8 cellular contexts compared by ENCODE assay signal in the genomic region with DNA sequence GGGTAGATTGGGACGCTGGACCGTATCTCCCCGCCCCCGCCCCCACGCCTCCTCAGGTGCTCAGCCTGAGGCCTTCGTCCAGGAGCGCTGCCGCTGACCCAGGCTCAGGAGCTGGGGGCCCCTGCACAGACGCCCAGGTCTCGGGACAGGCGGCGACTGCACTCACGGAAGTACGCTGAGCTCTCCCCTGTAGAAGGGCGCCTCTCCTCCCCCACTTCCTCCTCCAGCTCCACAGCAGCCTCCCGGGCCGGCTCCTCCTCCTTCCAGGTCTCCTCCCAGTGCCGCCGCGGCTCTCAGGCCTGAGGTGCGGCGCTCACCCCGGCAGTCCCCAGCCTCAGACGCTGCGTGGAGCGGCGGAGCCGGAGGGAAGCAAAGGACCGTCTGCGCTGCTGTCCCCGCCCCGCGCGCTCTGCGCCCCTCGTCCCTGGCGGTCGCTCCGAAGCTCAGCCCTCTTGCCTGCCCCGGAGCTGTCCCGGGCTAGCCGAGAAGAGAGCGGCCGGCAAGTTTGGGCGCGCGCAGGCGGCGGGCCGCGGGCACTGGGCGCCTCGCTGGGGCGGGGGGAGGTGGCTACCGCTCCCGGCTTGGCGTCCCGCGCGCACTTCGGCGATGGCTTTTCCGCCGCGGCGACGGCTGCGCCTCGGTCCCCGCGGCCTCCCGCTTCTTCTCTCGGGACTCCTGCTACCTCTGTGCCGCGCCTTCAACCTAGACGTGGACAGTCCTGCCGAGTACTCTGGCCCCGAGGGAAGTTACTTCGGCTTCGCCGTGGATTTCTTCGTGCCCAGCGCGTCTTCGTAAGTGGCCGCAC. TPM values are rescaled to one million over a fixed set of nuclear protein-coding genes. Genes with fewer than 3 reads are reported as not detected.
DNase-seq lines count a peak whose midpoint lies in the region; ATAC-seq and TF ChIP-seq lines count a peak whose summit lies in the region.

Gene ITGAV, plus strand, starts transcription at position 324 of the 805 bp plus-strand sequence. Its CDS starts 283 bp downstream, at position 607.

- ATAC-seq in heart right ventricle = peak; percentile 95 to 98 (median 97)

- 0 to 1% (median 0%) methylated on average over 5 to 86 of the region's 86 CpGs for WGBS in adrenal gland, 4 donors
- WGBS in heart right ventricle, 2 donors = 0% methylated on average over 85 to 86 of the region's 86 CpGs

- DNase-seq in HFFc6 (peak; percentile 86), NB4 (ENCODE audit: low read depth) (peak; percentile 98), SW480 (ENCODE audit: low spot score) (peak; percentile 93), adrenal gland (peak; percentile 89 to 97 (median 95)), heart right ventricle (peak; percentile 93 to 94), posterior cingulate gyrus (peak; percentile 64 to 97 (median 77)), type B pancreatic cell (ENCODE audit: extremely low spot score, unreplicated experiment) (peak; percentile 91)

- H3K4me3 ChIP-seq in NB4 (ENCODE audit: low read depth, low read length) (peak within 1 kb of the TSS; percentile 84), adrenal gland (peak within 1 kb of the TSS; percentile 63 to 83 (median 73)), heart right ventricle (peak within 1 kb of the TSS; percentile 56 to 94 (median 74))

- TF ChIP-seq CTCF in HFFc6 (IDR thresholded peaks at IDR 0.05) = peak; percentile 18; the same call in 1 of the 2 replicates
- no peak for TF ChIP-seq CTCF in NB4 (IDR thresholded peaks at IDR 0.05; ENCODE audit: low read depth, low read length)
- peak in 2 of 6 experiments; percentile 8 to 26 for TF ChIP-seq CTCF in adrenal gland (IDR thresholded peaks at IDR 0.05)
- peak in 2 of 9 donors; percentile 10 to 20 for TF ChIP-seq CTCF in heart right ventricle (IDR thresholded peaks at IDR 0.05)
- peak; percentile 47 for TF ChIP-seq CTCF in type B pancreatic cell (conservative IDR thresholded peaks at IDR 0.05)

- H3K27ac Mint-ChIP-seq in HFFc6 (peak within 1 kb of the TSS; percentile 84), type B pancreatic cell (peak within 1 kb of the TSS; percentile 93)

- intact Hi-C loops in adrenal gland (cut with DNase I) = no loop called here
- intact Hi-C loops in heart right ventricle (cut with DNase I) = loop anchor here in 7 of 10 donors (2.0 to 10.0 kb wide), 11 partner anchors 17 to 105 kb away; partner anchors contain the start of gene ZC3H15 (in 2 of the 7)
- intact Hi-C loops in posterior cingulate gyrus (cut with DNase I) = loop anchor here (10.0 kb wide), 1 partner anchor 105 kb away; the partner anchor contains the start of gene ZC3H15

- peak within 1 kb of the TSS; percentile 70 to 96 (median 93) for H3K27ac ChIP-seq in adrenal gland
- peak within 1 kb of the TSS; percentile 86 to 98 (median 95) for H3K27ac ChIP-seq in heart right ventricle

- H3K4me1 Mint-ChIP-seq in HFFc6 (ENCODE audit: low read depth) (peaks cover 43% of the 10 kb centered on the region), type B pancreatic cell (ENCODE audit: unreplicated experiment) (peaks cover 25% of the 10 kb centered on the region)

- no peaks in the 10 kb centered on the region for H3K9me3 Mint-ChIP-seq in HFFc6
- H3K9me3 Mint-ChIP-seq in type B pancreatic cell = no peaks in the 10 kb centered on the region

- peak within 1 kb of the TSS; percentile 92 for H3K4me3 Mint-ChIP-seq in HFFc6
- H3K4me3 Mint-ChIP-seq in type B pancreatic cell = peak within 1 kb of the TSS; percentile 94

- peak; percentile 90 for TF ChIP-seq POLR2A in GM10847 (IDR thresholded peaks at IDR 0.05; ENCODE audit: extremely low read depth, insufficient read length)
- TF ChIP-seq POLR2A in NB4 (IDR thresholded peaks at IDR 0.05; ENCODE audit: extremely low read depth, insufficient read length) = peak; percentile 78
- peak; percentile 96 to 98 for TF ChIP-seq POLR2A in adrenal gland (IDR thresholded peaks at IDR 0.05)

- H3K27me3 Mint-ChIP-seq in HFFc6 (ENCODE audit: insufficient read depth) (no peaks in the 10 kb centered on the region), type B pancreatic cell (no peaks in the 10 kb centered on the region)

- H3K9me3 ChIP-seq in adrenal gland (replicated peaks in 1 of 3) (no peaks in the 10 kb centered on the region), heart right ventricle (no peaks in the 10 kb centered on the region)

- H3K36me3 ChIP-seq in adrenal gland (replicated peaks in 1 of 2) (no peaks in the 10 kb centered on the region), heart right ventricle (peaks cover 0 to 4% (median 0%) of the 10 kb centered on the region in 9 donors)

- no peaks in the 10 kb centered on the region for H3K27me3 ChIP-seq in adrenal gland
- no peaks in the 10 kb centered on the region for H3K27me3 ChIP-seq in heart right ventricle

- no peaks in the 10 kb centered on the region for H3K36me3 Mint-ChIP-seq in HFFc6 (ENCODE audit: low read depth)
- no peaks in the 10 kb centered on the region for H3K36me3 Mint-ChIP-seq in type B pancreatic cell

- peaks cover 29 to 47% of the 10 kb centered on the region in 2 donors for H3K4me1 ChIP-seq in adrenal gland (replicated peaks in 1 of 2)
- H3K4me1 ChIP-seq in heart right ventricle = peaks cover 4 to 46% (median 35%) of the 10 kb centered on the region in 9 donors

RNA-seq across cellular contexts. Expression of gene ITGAV, which starts in this region (rescaled TPM):
- 10 to 100 TPM; 66.9 to 88.1 (median 80.7) TPM for total RNA-seq in HFFc6 (2021; fragmentation: NEBNext Ultra II Directional; extraction: Animal tissue kit (Norgen Biotek cat#: 25700))
- total RNA-seq in adrenal gland (100 to 1,000 TPM in 7 of 8 donors, 10 to 100 TPM in 1; 81.8 to 214 (median 121) TPM), heart right ventricle (100 to 1,000 TPM; 153 to 292 (median 228) TPM), type B pancreatic cell (ENCODE audit: low replicate concordance) (45.2 and 65.6 TPM in 2 replicates)
- polyA plus RNA-seq in adrenal gland (10 to 100 TPM in 2 of 3 donors, 1 to 10 TPM in 1; 8.9 to 37.7 (median 14.9) TPM), heart right ventricle (10 to 100 TPM; 17.2 to 43.2 TPM)

Comparison
In these comparisons a context has a peak if more than half of its experiments do, and no peak if none do; other contexts are left out.
1. Peak in every context shown above with its lines: DNase-seq, ATAC-seq, H3K4me3 ChIP-seq and H3K27ac ChIP-seq.
2. intact Hi-C loops: an anchor here in heart right ventricle (2.0 to 10.0 kb wide) and posterior cingulate gyrus (10.0 kb wide); none called in adrenal gland.